ENCODE assay signal across 1 cellular context in the genomic region with DNA sequence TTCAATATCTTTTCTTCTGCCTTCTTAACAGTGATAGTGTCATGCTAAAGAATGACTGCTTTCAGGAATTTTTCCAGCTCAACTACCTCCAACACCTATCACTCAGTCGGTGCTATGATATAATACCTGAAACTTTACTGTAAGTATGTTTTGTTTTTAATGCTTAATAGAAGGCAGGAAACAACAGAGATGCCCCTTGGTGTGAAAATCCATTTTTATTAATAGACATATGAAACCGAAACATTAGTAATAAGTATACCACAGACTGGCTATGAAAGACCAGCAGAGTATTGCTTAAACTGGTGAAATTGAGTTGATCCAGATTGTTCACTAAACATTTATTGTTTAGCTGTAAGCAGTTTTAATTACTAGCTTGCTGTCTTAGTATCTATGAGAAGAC.
TF ChIP-seq lines count a peak whose summit lies in the region.

No MANE protein-coding gene starts in this region.

TF ChIP-seq in GM12878, 131 proteins besides CTCF, POLR2A, EP300 and RAD21 (continued from another document and continues in another):
- TF ChIP-seq ZNF592 (IDR thresholded peaks at IDR 0.05) (no peak), ATF7 (IDR thresholded peaks at IDR 0.05; ENCODE audit: low read depth) (peak; percentile 51), SREBF2 (IDR thresholded peaks at IDR 0.05; ENCODE audit: low read length) (no peak), RBBP5 (conservative IDR thresholded peaks at IDR 0.05) (no peak), PML (IDR thresholded peaks at IDR 0.05; ENCODE audit: low read length) (no peak), BRCA1 (IDR thresholded peaks at IDR 0.05; ENCODE audit: low read depth, low read length) (no peak), CHD1 (IDR thresholded peaks at IDR 0.05; ENCODE audit: low read depth, low read length) (no peak), SMARCA5 (IDR thresholded peaks at IDR 0.05) (no peak), IKZF1 (conservative IDR thresholded peaks at IDR 0.05) (peak; percentile 60), SPI1 (IDR thresholded peaks at IDR 0.05; ENCODE audit: borderline replicate concordance, insufficient read depth, low read depth, low read length) (no peak), HDAC2 (IDR thresholded peaks at IDR 0.05) (no peak), NBN (IDR thresholded peaks at IDR 0.05) (no peak), CHD2 (IDR thresholded peaks at IDR 0.05; ENCODE audit: borderline replicate concordance, low read depth, low read length) (no peak), MYB (IDR thresholded peaks at IDR 0.05; ENCODE audit: borderline replicate concordance, low read depth, low read length) (no peak), SRF (IDR thresholded peaks at IDR 0.05; ENCODE audit: low read depth in 2 of 2, low read length in 2 of 2) (no peak), NRF1 (conservative IDR thresholded peaks at IDR 0.05; ENCODE audit: low read depth, low read length) (no peak), CBX3 (IDR thresholded peaks at IDR 0.05; ENCODE audit: borderline replicate concordance, low read depth) (no peak), RCOR1 (conservative IDR thresholded peaks at IDR 0.05; ENCODE audit: low read depth, low read length) (0 out of 2 replicates have a peak, but pooled peaks have one; percentile 29), E2F8 (IDR thresholded peaks at IDR 0.05; ENCODE audit: low read depth, partially characterized antibody) (no peak), MLLT1 (IDR thresholded peaks at IDR 0.05) (no peak), EZH2 (IDR thresholded peaks at IDR 0.05; ENCODE audit: borderline replicate concordance, control insufficient read depth, low read depth, low read length) (no peak), JUNB (IDR thresholded peaks at IDR 0.05) (peak; percentile 80), ZNF217 (IDR thresholded peaks at IDR 0.05) (0 out of 2 replicates have a peak, but pooled peaks have one; percentile 20), EGR1 (IDR thresholded peaks at IDR 0.05; ENCODE audit: borderline replicate concordance in 1 of 2, low read depth in 2 of 2, low read length in 2 of 2) (no peak), BACH1 (IDR thresholded peaks at IDR 0.05; ENCODE audit: borderline replicate concordance) (no peak), TAF1 (IDR thresholded peaks at IDR 0.05; ENCODE audit: borderline replicate concordance, low read depth, low read length) (no peak), MEF2A (IDR thresholded peaks at IDR 0.05; ENCODE audit: insufficient read depth, low read depth, low read length) (peak; percentile 90), ZNF207 (IDR thresholded peaks at IDR 0.05; ENCODE audit: borderline replicate concordance) (no peak), JUND (IDR thresholded peaks at IDR 0.05; ENCODE audit: low read depth, low read length) (no peak), TBL1XR1 (IDR thresholded peaks at IDR 0.05; ENCODE audit: low read depth, low read length) (no peak)
- TF ChIP-seq, protein P1, sequence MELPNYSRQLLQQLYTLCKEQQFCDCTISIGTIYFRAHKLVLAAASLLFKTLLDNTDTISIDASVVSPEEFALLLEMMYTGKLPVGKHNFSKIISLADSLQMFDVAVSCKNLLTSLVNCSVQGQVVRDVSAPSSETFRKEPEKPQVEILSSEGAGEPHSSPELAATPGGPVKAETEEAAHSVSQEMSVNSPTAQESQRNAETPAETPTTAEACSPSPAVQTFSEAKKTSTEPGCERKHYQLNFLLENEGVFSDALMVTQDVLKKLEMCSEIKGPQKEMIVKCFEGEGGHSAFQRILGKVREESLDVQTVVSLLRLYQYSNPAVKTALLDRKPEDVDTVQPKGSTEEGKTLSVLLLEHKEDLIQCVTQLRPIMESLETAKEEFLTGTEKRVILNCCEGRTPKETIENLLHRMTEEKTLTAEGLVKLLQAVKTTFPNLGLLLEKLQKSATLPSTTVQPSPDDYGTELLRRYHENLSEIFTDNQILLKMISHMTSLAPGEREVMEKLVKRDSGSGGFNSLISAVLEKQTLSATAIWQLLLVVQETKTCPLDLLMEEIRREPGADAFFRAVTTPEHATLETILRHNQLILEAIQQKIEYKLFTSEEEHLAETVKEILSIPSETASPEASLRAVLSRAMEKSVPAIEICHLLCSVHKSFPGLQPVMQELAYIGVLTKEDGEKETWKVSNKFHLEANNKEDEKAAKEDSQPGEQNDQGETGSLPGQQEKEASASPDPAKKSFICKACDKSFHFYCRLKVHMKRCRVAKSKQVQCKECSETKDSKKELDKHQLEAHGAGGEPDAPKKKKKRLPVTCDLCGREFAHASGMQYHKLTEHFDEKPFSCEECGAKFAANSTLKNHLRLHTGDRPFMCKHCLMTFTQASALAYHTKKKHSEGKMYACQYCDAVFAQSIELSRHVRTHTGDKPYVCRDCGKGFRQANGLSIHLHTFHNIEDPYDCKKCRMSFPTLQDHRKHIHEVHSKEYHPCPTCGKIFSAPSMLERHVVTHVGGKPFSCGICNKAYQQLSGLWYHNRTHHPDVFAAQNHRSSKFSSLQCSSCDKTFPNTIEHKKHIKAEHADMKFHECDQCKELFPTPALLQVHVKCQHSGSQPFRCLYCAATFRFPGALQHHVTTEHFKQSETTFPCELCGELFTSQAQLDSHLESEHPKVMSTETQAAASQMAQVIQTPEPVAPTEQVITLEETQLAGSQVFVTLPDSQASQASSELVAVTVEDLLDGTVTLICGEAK (IDR thresholded peaks at IDR 0.05; ENCODE audit: borderline replicate concordance), result no peak
- TF ChIP-seq, protein P2, sequence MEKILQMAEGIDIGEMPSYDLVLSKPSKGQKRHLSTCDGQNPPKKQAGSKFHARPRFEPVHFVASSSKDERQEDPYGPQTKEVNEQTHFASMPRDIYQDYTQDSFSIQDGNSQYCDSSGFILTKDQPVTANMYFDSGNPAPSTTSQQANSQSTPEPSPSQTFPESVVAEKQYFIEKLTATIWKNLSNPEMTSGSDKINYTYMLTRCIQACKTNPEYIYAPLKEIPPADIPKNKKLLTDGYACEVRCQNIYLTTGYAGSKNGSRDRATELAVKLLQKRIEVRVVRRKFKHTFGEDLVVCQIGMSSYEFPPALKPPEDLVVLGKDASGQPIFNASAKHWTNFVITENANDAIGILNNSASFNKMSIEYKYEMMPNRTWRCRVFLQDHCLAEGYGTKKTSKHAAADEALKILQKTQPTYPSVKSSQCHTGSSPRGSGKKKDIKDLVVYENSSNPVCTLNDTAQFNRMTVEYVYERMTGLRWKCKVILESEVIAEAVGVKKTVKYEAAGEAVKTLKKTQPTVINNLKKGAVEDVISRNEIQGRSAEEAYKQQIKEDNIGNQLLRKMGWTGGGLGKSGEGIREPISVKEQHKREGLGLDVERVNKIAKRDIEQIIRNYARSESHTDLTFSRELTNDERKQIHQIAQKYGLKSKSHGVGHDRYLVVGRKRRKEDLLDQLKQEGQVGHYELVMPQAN (conservative IDR thresholded peaks at IDR 0.05), result no peak
- TF ChIP-seq, protein P3, sequence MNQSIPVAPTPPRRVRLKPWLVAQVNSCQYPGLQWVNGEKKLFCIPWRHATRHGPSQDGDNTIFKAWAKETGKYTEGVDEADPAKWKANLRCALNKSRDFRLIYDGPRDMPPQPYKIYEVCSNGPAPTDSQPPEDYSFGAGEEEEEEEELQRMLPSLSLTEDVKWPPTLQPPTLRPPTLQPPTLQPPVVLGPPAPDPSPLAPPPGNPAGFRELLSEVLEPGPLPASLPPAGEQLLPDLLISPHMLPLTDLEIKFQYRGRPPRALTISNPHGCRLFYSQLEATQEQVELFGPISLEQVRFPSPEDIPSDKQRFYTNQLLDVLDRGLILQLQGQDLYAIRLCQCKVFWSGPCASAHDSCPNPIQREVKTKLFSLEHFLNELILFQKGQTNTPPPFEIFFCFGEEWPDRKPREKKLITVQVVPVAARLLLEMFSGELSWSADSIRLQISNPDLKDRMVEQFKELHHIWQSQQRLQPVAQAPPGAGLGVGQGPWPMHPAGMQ (IDR thresholded peaks at IDR 0.05; ENCODE audit: borderline replicate concordance), result no peak
- TF ChIP-seq, protein P4, sequence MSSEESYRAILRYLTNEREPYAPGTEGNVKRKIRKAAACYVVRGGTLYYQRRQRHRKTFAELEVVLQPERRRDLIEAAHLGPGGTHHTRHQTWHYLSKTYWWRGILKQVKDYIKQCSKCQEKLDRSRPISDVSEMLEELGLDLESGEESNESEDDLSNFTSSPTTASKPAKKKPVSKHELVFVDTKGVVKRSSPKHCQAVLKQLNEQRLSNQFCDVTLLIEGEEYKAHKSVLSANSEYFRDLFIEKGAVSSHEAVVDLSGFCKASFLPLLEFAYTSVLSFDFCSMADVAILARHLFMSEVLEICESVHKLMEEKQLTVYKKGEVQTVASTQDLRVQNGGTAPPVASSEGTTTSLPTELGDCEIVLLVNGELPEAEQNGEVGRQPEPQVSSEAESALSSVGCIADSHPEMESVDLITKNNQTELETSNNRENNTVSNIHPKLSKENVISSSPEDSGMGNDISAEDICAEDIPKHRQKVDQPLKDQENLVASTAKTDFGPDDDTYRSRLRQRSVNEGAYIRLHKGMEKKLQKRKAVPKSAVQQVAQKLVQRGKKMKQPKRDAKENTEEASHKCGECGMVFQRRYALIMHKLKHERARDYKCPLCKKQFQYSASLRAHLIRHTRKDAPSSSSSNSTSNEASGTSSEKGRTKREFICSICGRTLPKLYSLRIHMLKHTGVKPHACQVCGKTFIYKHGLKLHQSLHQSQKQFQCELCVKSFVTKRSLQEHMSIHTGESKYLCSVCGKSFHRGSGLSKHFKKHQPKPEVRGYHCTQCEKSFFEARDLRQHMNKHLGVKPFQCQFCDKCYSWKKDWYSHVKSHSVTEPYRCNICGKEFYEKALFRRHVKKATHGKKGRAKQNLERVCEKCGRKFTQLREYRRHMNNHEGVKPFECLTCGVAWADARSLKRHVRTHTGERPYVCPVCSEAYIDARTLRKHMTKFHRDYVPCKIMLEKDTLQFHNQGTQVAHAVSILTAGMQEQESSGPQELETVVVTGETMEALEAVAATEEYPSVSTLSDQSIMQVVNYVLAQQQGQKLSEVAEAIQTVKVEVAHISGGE (CRISPR knock-in tag; IDR thresholded peaks at IDR 0.05), result no peak
